In the genomic region with DNA sequence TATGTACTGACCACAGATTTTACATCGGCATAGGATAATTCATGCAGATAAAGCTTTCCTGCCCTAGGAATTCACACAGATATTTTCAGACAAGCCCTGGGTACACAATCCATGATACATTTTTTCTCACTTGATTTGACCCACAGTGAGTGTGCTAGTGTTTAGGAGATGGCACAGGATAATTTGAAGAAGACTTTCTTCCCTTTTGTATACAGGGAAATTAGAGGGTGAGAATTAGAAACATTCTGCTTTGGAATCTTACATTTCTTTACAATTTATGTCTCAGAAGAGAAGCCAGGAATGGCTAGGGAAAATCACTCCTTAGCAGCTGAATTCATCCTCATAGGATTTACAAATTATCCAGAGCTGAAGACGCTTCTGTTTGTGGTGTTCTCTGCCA, we compare ENCODE assay signal across 11 cellular contexts. TPM values are rescaled to one million over a fixed set of nuclear protein-coding genes. Genes with fewer than 3 reads are reported as not detected.
"Had no signal": no experiment of that assay in that cellular context is flagged by ENCODE, and none has a peak within 500 bp of the region (broad histone marks: within the 10 kb centered on the region; RNA-seq: fewer than 3 reads in every experiment).

A gene with protein sequence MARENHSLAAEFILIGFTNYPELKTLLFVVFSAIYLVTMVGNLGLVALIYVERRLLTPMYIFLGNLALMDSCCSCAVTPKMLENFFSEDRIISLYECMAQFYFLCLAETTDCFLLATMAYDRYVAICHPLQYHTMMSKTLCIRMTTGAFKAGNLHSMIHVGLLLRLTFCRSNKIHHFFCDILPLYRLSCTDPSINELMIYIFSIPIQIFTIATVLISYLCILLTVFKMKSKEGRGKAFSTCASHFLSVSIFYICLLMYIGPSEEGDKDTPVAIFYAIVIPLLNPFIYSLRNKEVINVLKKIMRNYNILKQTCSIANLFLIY (plus strand): TSS at position 301 of the 400 bp plus-strand sequence. CDS start 0 bp downstream, at position 301.

- H3K36me3 Mint-ChIP-seq: IgD-negative memory B cell had no signal

- H3K4me3 Mint-ChIP-seq: IgD-negative memory B cell had no signal

- H3K27ac Mint-ChIP-seq: IgD-negative memory B cell had no signal

- H3K4me1 Mint-ChIP-seq: IgD-negative memory B cell had no signal

- DNase-seq: IMR-90, KBM-7, KG1 had no signal

- H3K4me3 ChIP-seq: K562 had no signal

- H3K9ac ChIP-seq: KMS-11 had no signal

- H3K27ac ChIP-seq: HL-60, KMS-11 had no signal

- FAIRE-seq: HepG2, HTR-8/SVneo, K562 had no signal

- H3K4me2 ChIP-seq: KMS-11 had no signal

RNA-seq across cellular contexts. Expression of the gene that starts here (rescaled TPM):
- total RNA-seq: HepG2, HT-29, HT1080, IMR-90, K562 had no signal
- polyA plus RNA-seq: HepG2, IgD-negative memory B cell, IMR-90, K562 had no signal
